ENCODE assay signal across 22 cellular contexts in genomic region chr9:69385474-69386091, GRCh38.
DNase-seq lines count a peak whose midpoint lies in the region; ATAC-seq, FAIRE-seq and TF ChIP-seq lines count a peak whose summit lies in the region.
"Had no signal": no experiment of that assay in that cellular context is flagged by ENCODE, and none has a peak within 500 bp of the region (broad histone marks: within the 10 kb centered on the region; RNA-seq: fewer than 3 reads in every experiment).

No MANE protein-coding gene starts in this region.

- no peaks in the 10 kb centered on the region for H3F3A ChIP-seq in GM23338 (replicated peaks; ENCODE audit: low read depth)

- WGBS in pancreas, 2 donors, result 19 to 23% methylated on average over 5 to 6 of the region's 6 CpGs
- 44% methylated on average over 5 of the region's 6 CpGs for WGBS in mammary epithelial cell (ENCODE audit: low coverage, missing lambda C conversion rate)

- BruUV-seq in mammary epithelial cell (replicated peaks; lab: Mats Ljungman, UMichigan), result no TSS peak

- H3K9me3 ChIP-seq in pancreas (peaks cover 0 to 3% (median 0%) of the 10 kb centered on the region in 4 donors), mammary epithelial cell (replicated peaks; ENCODE audit: insufficient read depth, low read length) (no peaks in the 10 kb centered on the region)
- H3K9me3 ChIP-seq: tibial artery had no signal

- H3K36me3 Mint-ChIP-seq in GM23338 (ENCODE audit: low read depth) (peaks cover 11% of the 10 kb centered on the region; the same call in 2 of the 3 replicates), HFFc6 (ENCODE audit: low read depth) (no peaks in the 10 kb centered on the region)
- H3K36me3 Mint-ChIP-seq in naive thymus-derived CD8-positive, alpha-beta T cell, result no peaks in the 10 kb centered on the region
- H3K36me3 Mint-ChIP-seq: activated naive CD8-positive, alpha-beta T cell treated with anti-CD3 and anti-CD28 coated beads, Interleukin-2, amount 10 ng/mL, durations not matched to agents 7 days and 5 days had no signal

- H3K79me2 ChIP-seq in GM23338 (replicated peaks; ENCODE audit: insufficient read depth) (no peaks in the 10 kb centered on the region), mammary epithelial cell (ENCODE audit: insufficient read depth, low read length) (no peaks in the 10 kb centered on the region)

- H3K27me3 Mint-ChIP-seq in GM23338 (ENCODE audit: insufficient read depth, low read depth, poor library complexity), result peaks cover 9% of the 10 kb centered on the region
- peaks cover 1 to 57% (median 8%) of the 10 kb centered on the region in 5 donors for H3K27me3 Mint-ChIP-seq in naive thymus-derived CD8-positive, alpha-beta T cell
- H3K27me3 Mint-ChIP-seq in HFFc6 (ENCODE audit: insufficient read depth), result peaks cover 42% of the 10 kb centered on the region

- dilution Hi-C loops in mammary epithelial cell (cut with HindIII; ENCODE audit: low sequenced_read_pairs), result loop anchor here (25.0 kb wide), 1 partner anchor 102 kb away; no protein-coding TSS in a partner anchor

- H3K27ac Mint-ChIP-seq in GM23338 (peak overlapping the region; percentile 86), HFFc6 (no peak overlapping the region)
- no peak overlapping the region for H3K27ac Mint-ChIP-seq in naive thymus-derived CD8-positive, alpha-beta T cell
- H3K27ac Mint-ChIP-seq: activated naive CD8-positive, alpha-beta T cell treated with anti-CD3 and anti-CD28 coated beads, Interleukin-2, amount 10 ng/mL, durations not matched to agents 7 days and 5 days; T-helper 1 cell treated with Interleukin-12 subunit alpha and Interleukin-12 subunit beta and Interleukin-4 antibody, amounts not matched to agents 30 μg/mL and 1 μg/mL, for 36 hours had no signal

- H3K4me2 ChIP-seq in GM23338 (no peak overlapping the region), mammary epithelial cell (ENCODE audit: insufficient read depth, low read depth, low read length) (no peak overlapping the region)

- H3K9ac ChIP-seq in mammary epithelial cell (ENCODE audit: insufficient read depth, low read length), result no peak overlapping the region

- no peak overlapping the region for H2AFZ ChIP-seq in GM23338
- H2AFZ ChIP-seq in mammary epithelial cell (ENCODE audit: low read depth, low read length), result no peak overlapping the region

- H4K20me1 ChIP-seq in GM23338 (replicated peaks; ENCODE audit: insufficient read depth) (no peaks in the 10 kb centered on the region), mammary epithelial cell (ENCODE audit: insufficient read depth, low read length) (no peaks in the 10 kb centered on the region)

- ATAC-seq in GM23338 (peak; percentile 98), pancreas (peak; percentile 84 to 90 (median 88))
- ATAC-seq in naive thymus-derived CD8-positive, alpha-beta T cell, result no peak
- ATAC-seq: GM12878, left cardiac atrium, right cardiac atrium had no signal

- H3K36me3 ChIP-seq in GM23338 (ENCODE audit: insufficient read depth) (no peaks in the 10 kb centered on the region), pancreas (no peaks in the 10 kb centered on the region), mammary epithelial cell (ENCODE audit: insufficient read depth, low read length) (no peaks in the 10 kb centered on the region)

- H3K9me3 Mint-ChIP-seq in GM23338 (no peaks in the 10 kb centered on the region), HFFc6 (no peaks in the 10 kb centered on the region)
- H3K9me3 Mint-ChIP-seq in naive thymus-derived CD8-positive, alpha-beta T cell, result no peaks in the 10 kb centered on the region
- H3K9me3 Mint-ChIP-seq: activated naive CD8-positive, alpha-beta T cell treated with anti-CD3 and anti-CD28 coated beads, Interleukin-2, amount 10 ng/mL, durations not matched to agents 7 days and 5 days; nephron; T-helper 1 cell treated with Interleukin-12 subunit alpha and Interleukin-12 subunit beta and Interleukin-4 antibody, amounts not matched to agents 30 μg/mL and 1 μg/mL, for 36 hours had no signal

- in situ Hi-C loops in mammary epithelial cell (cut with MboI; ENCODE audit: low sequenced_read_pairs in 2 of 2), result no loop called here

- H3K4me1 Mint-ChIP-seq in GM23338 (peaks cover 27% of the 10 kb centered on the region), HFFc6 (ENCODE audit: low read depth) (peaks cover 8% of the 10 kb centered on the region)
- no peaks in the 10 kb centered on the region for H3K4me1 Mint-ChIP-seq in naive thymus-derived CD8-positive, alpha-beta T cell
- H3K4me1 Mint-ChIP-seq: activated naive CD8-positive, alpha-beta T cell treated with anti-CD3 and anti-CD28 coated beads, Interleukin-2, amount 10 ng/mL, durations not matched to agents 7 days and 5 days had no signal

- no peak for FAIRE-seq in pancreas (lab: Jason Lieb, UNC)
- FAIRE-seq: endometrium, GM12878 had no signal

- no peaks in the 10 kb centered on the region for H3K27me3 ChIP-seq in GM23338 (ENCODE audit: insufficient read depth)
- H3K27me3 ChIP-seq in pancreas, result no peaks in the 10 kb centered on the region
- H3K27me3 ChIP-seq in mammary epithelial cell (ENCODE audit: insufficient read depth, low read length), result no peaks in the 10 kb centered on the region
- H3K27me3 ChIP-seq: tibial artery had no signal

- CTCF ChIA-PET in mammary epithelial cell (lab: Charles Lee; ENCODE audit: low non-redundant PET), result no interaction called here

- no peak for TF ChIP-seq CTCF in GM23338 (conservative IDR thresholded peaks at IDR 0.05; ENCODE audit: low read depth in 2 of 2)
- no peak for TF ChIP-seq CTCF in pancreas (IDR thresholded peaks at IDR 0.05)
- no peak for TF ChIP-seq CTCF in mammary epithelial cell (conservative IDR thresholded peaks at IDR 0.05 in 1 of 2, IDR thresholded peaks at IDR 0.05 in 1 of 2; ENCODE audit: extremely low read depth in 1 of 2, insufficient read depth in 1 of 2, low read depth in 1 of 2, low read length in 2 of 2)
- TF ChIP-seq CTCF in HFFc6 (IDR thresholded peaks at IDR 0.05), result no peak

- peaks cover 5% of the 10 kb centered on the region; the same call in 1 of the 2 replicates for H3K9me2 ChIP-seq in GM23338 (ENCODE audit: insufficient read depth)

- no peak overlapping the region for H3K4me3 ChIP-seq in GM23338
- H3K4me3 ChIP-seq in pancreas, result no peak overlapping the region
- no peak overlapping the region for H3K4me3 ChIP-seq in mammary epithelial cell (replicated peaks in 1 of 3; ENCODE audit: insufficient read depth in 1 of 3, low read depth in 2 of 3, low read length in 3 of 3)
- H3K4me3 ChIP-seq: GM12878, tibial artery had no signal

- DNase-seq in GM23338 (ENCODE audit: low spot score) (peak; percentile 93), NCI-H2029 (lab: John Stamatoyannopoulos, UW) (peak; percentile 54), dermis microvascular lymphatic vessel endothelial cell (ENCODE audit: low read depth in 2 of 2) (peak; percentile 95 to 96), pancreas (peak in 4 of 6 donors; percentile 50 to 71 (median 58)), mammary epithelial cell (no peak), posterior cingulate gyrus (no peak), HFFc6 (no peak)
- no peak for DNase-seq in naive thymus-derived CD8-positive, alpha-beta T cell
- DNase-seq: activated naive CD8-positive, alpha-beta T cell treated with anti-CD3 and anti-CD28 coated beads, Interleukin-2, amount 10 ng/mL, durations not matched to agents 7 days and 5 days; activated T-cell treated with anti-CD3 and anti-CD28 coated beads for 4 hours; central memory CD4-positive, alpha-beta T cell; EL; left cardiac atrium; NCI-H446; right cardiac atrium; stimulated activated CD4-positive, alpha-beta T cell treated with anti-CD3 and anti-CD28 coated beads, Interleukin-2, amount 100 ng/mL, for 24 hours; tibial artery had no signal

- POLR2A ChIA-PET in naive thymus-derived CD8-positive, alpha-beta T cell (lab: Charles Lee), result no interaction called here

- H3K4me3 Mint-ChIP-seq in GM23338 (no peak overlapping the region), HFFc6 (no peak overlapping the region)
- H3K4me3 Mint-ChIP-seq in naive thymus-derived CD8-positive, alpha-beta T cell, result no peak overlapping the region
- H3K4me3 Mint-ChIP-seq: activated naive CD8-positive, alpha-beta T cell treated with anti-CD3 and anti-CD28 coated beads, Interleukin-2, amount 10 ng/mL, durations not matched to agents 7 days and 5 days; nephron; T-helper 1 cell treated with Interleukin-12 subunit alpha and Interleukin-12 subunit beta and Interleukin-4 antibody, amounts not matched to agents 30 μg/mL and 1 μg/mL, for 36 hours had no signal

- intact Hi-C loops in pancreas (cut with DNase I) (no loop called here), mammary epithelial cell (cut with micrococcal nuclease) (no loop called here), posterior cingulate gyrus (cut with DNase I) (no loop called here)

- H3K4me1 ChIP-seq in GM23338 (ENCODE audit: insufficient read depth) (0 out of 2 replicates have a peak, but pooled peaks cover 2% of the 10 kb centered on the region), pancreas (peaks cover 14 to 26% (median 26%) of the 10 kb centered on the region in 3 donors), mammary epithelial cell (ENCODE audit: insufficient read depth, low read length) (peaks cover 6% of the 10 kb centered on the region)
- H3K4me1 ChIP-seq: tibial artery had no signal

- H3K27ac ChIP-seq in GM23338 (ENCODE audit: low read depth) (peak overlapping the region; percentile 92), pancreas (peak overlapping the region in 2 of 4 donors; percentile 9 to 39), mammary epithelial cell (ENCODE audit: insufficient read depth, low read depth, low read length) (no peak overlapping the region)
- H3K27ac ChIP-seq: HL-60, tibial artery had no signal

TF ChIP-seq in GM23338, 12 proteins besides CTCF, POLR2A, EP300 and RAD21 (continues in another document):
- TF ChIP-seq POLR2AphosphoS5 (IDR thresholded peaks at IDR 0.05; ENCODE audit: low read depth) (no peak), NANOG (IDR thresholded peaks at IDR 0.05; ENCODE audit: borderline replicate concordance) (no peak), STAT1 (IDR thresholded peaks at IDR 0.05; ENCODE audit: unreplicated experiment) (no peak), CREB1 (CRISPR knock-in tag; IDR thresholded peaks at IDR 0.05; ENCODE audit: low read depth) (no peak), ETS1 (IDR thresholded peaks at IDR 0.05) (no peak)

Comparison
In these comparisons a context has a peak if more than half of its experiments do, and no peak if none do; other contexts are left out.
1. ATAC-seq: peak in GM23338 (single experiment) and pancreas (4 of 4); none in naive thymus-derived CD8-positive, alpha-beta T cell (0 of 2).
2. DNase-seq: peak in GM23338 (single experiment), NCI-H2029 (single experiment), dermis microvascular lymphatic vessel endothelial cell (2 of 2) and pancreas (4 of 6); none in mammary epithelial cell (single experiment), posterior cingulate gyrus (0 of 10), naive thymus-derived CD8-positive, alpha-beta T cell (0 of 10) and HFFc6 (single experiment).